In genomic region chr11:101880208-101880607, GRCh38 we compare ENCODE assay signal across 10 cellular contexts. TPM values are rescaled to one million over a fixed set of nuclear protein-coding genes. Genes with fewer than 3 reads are reported as not detected.
A peak's percentile ranks its signal among the peaks of the same experiment; 100 is the strongest.
DNase-seq lines count a peak whose midpoint lies in the region; ATAC-seq and TF ChIP-seq lines count a peak whose summit lies in the region.
"Had no signal": no experiment of that assay in that cellular context is flagged by ENCODE, and none has a peak within 500 bp of the region (broad histone marks: within the 10 kb centered on the region; RNA-seq: fewer than 3 reads in every experiment).

No MANE protein-coding gene starts in this region.

- no peaks in the 10 kb centered on the region for H3K36me3 ChIP-seq in endodermal cell (ENCODE audit: control insufficient read depth, insufficient read depth, low read length)
- no peaks in the 10 kb centered on the region for H3K36me3 ChIP-seq in smooth muscle cell (ENCODE audit: low read depth)

- no peak overlapping the region for H3K4me3 Mint-ChIP-seq in endodermal cell
- H3K4me3 Mint-ChIP-seq: memory B cell had no signal

- no peak overlapping the region for H3K4me2 ChIP-seq in smooth muscle cell

- no peak for TF ChIP-seq POLR2A in GM18505 (IDR thresholded peaks at IDR 0.05; ENCODE audit: borderline replicate concordance, extremely low read depth, insufficient read depth, insufficient read length)

- no peak for ATAC-seq in HG03108 (IDR thresholded peaks at IDR 0.05; ENCODE audit: unreplicated experiment)
- no peak for ATAC-seq in GM18505 (IDR thresholded peaks at IDR 0.05; ENCODE audit: unreplicated experiment)

- TF ChIP-seq CTCF in endodermal cell (conservative IDR thresholded peaks at IDR 0.05) (peak; percentile 73), smooth muscle cell (IDR thresholded peaks at IDR 0.05; ENCODE audit: borderline replicate concordance, insufficient read depth, poor library complexity, severe bottlenecking) (peak; percentile 37)

- H3K4me3 ChIP-seq in endodermal cell (ENCODE audit: low read length) (no peak overlapping the region), smooth muscle cell (no peak overlapping the region)

- no peaks in the 10 kb centered on the region for H3F3A ChIP-seq in smooth muscle cell (ENCODE audit: low read depth)

- H3K27me3 Mint-ChIP-seq in endodermal cell (ENCODE audit: insufficient read depth), result peaks cover 5% of the 10 kb centered on the region

- H3K36me3 Mint-ChIP-seq in endodermal cell (ENCODE audit: low read depth), result no peaks in the 10 kb centered on the region
- H3K36me3 Mint-ChIP-seq: memory B cell had no signal

- peaks cover 5% of the 10 kb centered on the region for H3K4me1 Mint-ChIP-seq in endodermal cell
- H3K4me1 Mint-ChIP-seq: memory B cell had no signal

- H3K79me2 ChIP-seq in smooth muscle cell (ENCODE audit: low read depth), result no peaks in the 10 kb centered on the region

- no peak overlapping the region for H3K27ac Mint-ChIP-seq in endodermal cell
- H3K27ac Mint-ChIP-seq: memory B cell had no signal

- H3K27ac ChIP-seq in endodermal cell (ENCODE audit: low read depth, low read length) (no peak overlapping the region), smooth muscle cell (ENCODE audit: low read depth) (no peak overlapping the region)

- DNase-seq in NCI-H345 (lab: John Stamatoyannopoulos, UW) (peak; percentile 3), NCI-H345 treated with DMSO at 0.1 percent for 48 hours (lab: John Stamatoyannopoulos, UW; ENCODE audit: unreplicated experiment) (no peak), NCI-H2171 treated with DMSO at 0.1 percent for 48 hours (lab: John Stamatoyannopoulos, UW) (peak; percentile 39), endodermal cell (no peak), smooth muscle cell (lab: John Stamatoyannopoulos, UW; ENCODE audit: unreplicated experiment) (no peak)
- DNase-seq in activated CD8-positive, alpha-beta memory T cell treated with anti-CD3 and anti-CD28 coated beads, Interleukin-2, amount 50 U/mL, for 4 hours, result no peak

- peaks cover 6% of the 10 kb centered on the region for H3K4me1 ChIP-seq in endodermal cell (ENCODE audit: control insufficient read depth, insufficient read depth, low read length)
- no peaks in the 10 kb centered on the region for H3K4me1 ChIP-seq in smooth muscle cell (ENCODE audit: low read depth)

- peak overlapping the region; percentile 60 for H2AFZ ChIP-seq in smooth muscle cell (ENCODE audit: low read depth)

- H3K9ac ChIP-seq in endodermal cell (ENCODE audit: extremely low read depth, low read length, poor library complexity, severe bottlenecking) (no peak overlapping the region), smooth muscle cell (ENCODE audit: low read depth) (no peak overlapping the region)

- H4K20me1 ChIP-seq in smooth muscle cell (ENCODE audit: low read depth), result no peaks in the 10 kb centered on the region

- H3K27me3 ChIP-seq in endodermal cell (ENCODE audit: control insufficient read depth, insufficient read depth, low read length, poor library complexity, severe bottlenecking) (no peaks in the 10 kb centered on the region), smooth muscle cell (ENCODE audit: low read depth) (no peaks in the 10 kb centered on the region)

- WGBS in endodermal cell (ENCODE audit: insufficient coverage in 1 of 2, insufficient read length in 1 of 2), 2 experiments, result 83 to 85% methylated on average over 1 to 4 of the region's 4 CpGs
- WGBS in smooth muscle cell (ENCODE audit: low lambda C conversion rate), result 90% methylated on average over 4 of the region's 4 CpGs

- H3K9me3 ChIP-seq in endodermal cell (ENCODE audit: control insufficient read depth, low read length), result no peaks in the 10 kb centered on the region
- H3K9me3 ChIP-seq in smooth muscle cell (replicated peaks; ENCODE audit: low read depth), result no peaks in the 10 kb centered on the region

- H3K9me3 Mint-ChIP-seq in endodermal cell, result no peaks in the 10 kb centered on the region
- H3K9me3 Mint-ChIP-seq: memory B cell had no signal

RNA-seq across cellular contexts. Expression of gene CEP126, which starts 34.6 kb away (rescaled TPM):
- 1 to 10 TPM; 1.9 to 3.2 TPM for total RNA-seq in endodermal cell
- polyA plus RNA-seq in endodermal cell (2013, experiment 1 of 2), result 4.1 TPM
- 4.8 TPM for polyA plus RNA-seq in endodermal cell (2013, experiment 2 of 2)
- 2.3 and 2.5 TPM in 2 replicates for total RNA-seq in smooth muscle cell
- polyA plus RNA-seq in smooth muscle cell, result 1.4 and 1.6 TPM in 2 replicates

RNA-seq across cellular contexts. Expression of gene ANGPTL5, which starts 36.1 kb away (rescaled TPM):
- total RNA-seq in endodermal cell (not detected), smooth muscle cell (not detected in 2 replicates)
- not detected for polyA plus RNA-seq in endodermal cell (2013, experiment 1 of 2)
- polyA plus RNA-seq in endodermal cell (2013, experiment 2 of 2), result not detected
- polyA plus RNA-seq in smooth muscle cell, result not detected in 2 replicates
- total RNA-seq: T-helper 1 cell treated with Interleukin-12 subunit alpha and Interleukin-12 subunit beta and Interleukin-4 antibody, amounts not matched to agents 30 ng/mL and 1 ng/mL, for 36 hours had no signal

Comparison
In these comparisons a context has a peak if more than half of its experiments do, and no peak if none do; other contexts are left out.
1. DNase-seq: peak in NCI-H345 (single experiment) and NCI-H2171 treated with DMSO at 0.1 percent for 48 hours (single experiment); none in NCI-H345 treated with DMSO at 0.1 percent for 48 hours (single experiment), endodermal cell (single experiment), smooth muscle cell (single experiment) and activated CD8-positive, alpha-beta memory T cell treated with anti-CD3 and anti-CD28 coated beads, Interleukin-2, amount 50 U/mL, for 4 hours (single experiment).